In the genomic region with DNA sequence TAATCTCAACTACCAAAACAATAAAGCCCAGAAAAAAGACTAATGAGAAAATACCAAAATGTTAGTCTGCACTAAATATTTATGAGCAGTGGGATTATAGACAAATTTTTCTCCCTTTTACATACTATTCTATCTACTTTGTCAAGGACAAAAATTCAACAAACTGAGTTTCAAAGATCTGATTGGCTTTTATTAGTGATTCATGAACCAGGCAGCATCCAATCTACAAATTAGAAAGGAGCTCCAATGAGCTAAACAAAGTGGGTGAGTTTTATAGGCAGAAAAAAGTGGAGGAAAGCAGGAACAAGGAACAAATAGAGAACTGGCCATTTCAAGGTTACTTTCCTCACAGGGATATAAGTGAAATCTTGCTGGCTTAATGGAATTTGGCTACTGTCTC, we compare ENCODE assay signal across 10 cellular contexts.
"Had no signal": no experiment of that assay in that cellular context is flagged by ENCODE, and none has a peak within 500 bp of the region (broad histone marks: within the 10 kb centered on the region; RNA-seq: fewer than 3 reads in every experiment).

No MANE protein-coding gene starts in this region.

- H3K9me3 ChIP-seq: HAP-1 had no signal

- H2AFZ ChIP-seq: GM23248 had no signal

- H3K9ac ChIP-seq: GM23248, KMS-11 had no signal

- H3K4me1 ChIP-seq: HAP-1 had no signal

- H3K27ac ChIP-seq: GM23248, HL-60, KMS-11 had no signal

- H3K27me3 Mint-ChIP-seq: IgD-negative memory B cell had no signal

- H3K27ac Mint-ChIP-seq: IgD-negative memory B cell had no signal

- H3K9me3 Mint-ChIP-seq: IgD-negative memory B cell had no signal

- DNase-seq: GM23248, GOT3, H7, KBM-7 had no signal

- H3K4me1 Mint-ChIP-seq: IgD-negative memory B cell had no signal

- H3K4me3 Mint-ChIP-seq: IgD-negative memory B cell had no signal

- FAIRE-seq: HepG2 had no signal

- H3K4me2 ChIP-seq: KMS-11 had no signal

- ATAC-seq: HCT116, HepG2 had no signal

- H3K4me3 ChIP-seq: GM23248, HAP-1 had no signal
